Comparison of ENCODE assay signal across 1 cellular context in the genomic region with DNA sequence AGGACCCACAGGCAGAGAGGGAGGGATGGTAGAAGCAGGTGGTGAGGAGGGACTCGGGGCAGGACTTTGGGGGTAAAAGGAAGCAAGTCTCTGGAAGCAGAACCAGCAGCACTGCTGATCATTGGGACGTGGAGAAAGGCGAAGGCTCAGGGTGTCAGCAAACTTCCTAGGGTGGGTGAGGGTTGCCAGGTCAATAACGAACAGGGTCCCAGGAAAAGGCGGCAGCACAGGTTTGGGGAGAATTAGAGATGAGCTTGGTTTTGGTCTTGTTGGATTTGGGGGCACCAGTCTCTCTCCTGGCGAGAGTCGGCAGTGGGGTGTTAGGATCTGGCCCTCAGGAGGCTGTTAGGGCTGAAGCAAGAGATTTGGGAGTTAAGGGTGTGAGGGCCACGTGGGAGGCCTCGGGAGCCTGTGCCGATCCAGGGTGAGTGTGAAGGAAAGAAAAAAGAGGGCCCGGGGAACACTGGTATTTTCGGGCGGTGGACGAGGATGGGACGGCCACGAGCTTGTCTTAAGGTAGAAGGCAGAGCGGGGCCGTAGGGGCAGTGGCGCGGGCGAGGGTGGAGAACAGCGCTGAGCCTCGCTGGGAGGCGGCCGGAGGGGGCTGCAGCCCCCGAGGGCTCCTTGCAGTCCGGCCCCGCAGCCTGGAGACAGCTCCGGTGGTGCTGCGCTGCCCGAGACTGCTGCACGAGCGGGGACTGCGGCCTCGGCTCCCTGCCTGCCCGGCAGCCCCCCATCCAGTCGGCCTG.
TF ChIP-seq lines count a peak whose summit lies in the region.

No MANE protein-coding gene starts in this region.

TF ChIP-seq in GM23338, 12 proteins besides CTCF, POLR2A, EP300 and RAD21 (continued from another document):
- TF ChIP-seq, protein P1, sequence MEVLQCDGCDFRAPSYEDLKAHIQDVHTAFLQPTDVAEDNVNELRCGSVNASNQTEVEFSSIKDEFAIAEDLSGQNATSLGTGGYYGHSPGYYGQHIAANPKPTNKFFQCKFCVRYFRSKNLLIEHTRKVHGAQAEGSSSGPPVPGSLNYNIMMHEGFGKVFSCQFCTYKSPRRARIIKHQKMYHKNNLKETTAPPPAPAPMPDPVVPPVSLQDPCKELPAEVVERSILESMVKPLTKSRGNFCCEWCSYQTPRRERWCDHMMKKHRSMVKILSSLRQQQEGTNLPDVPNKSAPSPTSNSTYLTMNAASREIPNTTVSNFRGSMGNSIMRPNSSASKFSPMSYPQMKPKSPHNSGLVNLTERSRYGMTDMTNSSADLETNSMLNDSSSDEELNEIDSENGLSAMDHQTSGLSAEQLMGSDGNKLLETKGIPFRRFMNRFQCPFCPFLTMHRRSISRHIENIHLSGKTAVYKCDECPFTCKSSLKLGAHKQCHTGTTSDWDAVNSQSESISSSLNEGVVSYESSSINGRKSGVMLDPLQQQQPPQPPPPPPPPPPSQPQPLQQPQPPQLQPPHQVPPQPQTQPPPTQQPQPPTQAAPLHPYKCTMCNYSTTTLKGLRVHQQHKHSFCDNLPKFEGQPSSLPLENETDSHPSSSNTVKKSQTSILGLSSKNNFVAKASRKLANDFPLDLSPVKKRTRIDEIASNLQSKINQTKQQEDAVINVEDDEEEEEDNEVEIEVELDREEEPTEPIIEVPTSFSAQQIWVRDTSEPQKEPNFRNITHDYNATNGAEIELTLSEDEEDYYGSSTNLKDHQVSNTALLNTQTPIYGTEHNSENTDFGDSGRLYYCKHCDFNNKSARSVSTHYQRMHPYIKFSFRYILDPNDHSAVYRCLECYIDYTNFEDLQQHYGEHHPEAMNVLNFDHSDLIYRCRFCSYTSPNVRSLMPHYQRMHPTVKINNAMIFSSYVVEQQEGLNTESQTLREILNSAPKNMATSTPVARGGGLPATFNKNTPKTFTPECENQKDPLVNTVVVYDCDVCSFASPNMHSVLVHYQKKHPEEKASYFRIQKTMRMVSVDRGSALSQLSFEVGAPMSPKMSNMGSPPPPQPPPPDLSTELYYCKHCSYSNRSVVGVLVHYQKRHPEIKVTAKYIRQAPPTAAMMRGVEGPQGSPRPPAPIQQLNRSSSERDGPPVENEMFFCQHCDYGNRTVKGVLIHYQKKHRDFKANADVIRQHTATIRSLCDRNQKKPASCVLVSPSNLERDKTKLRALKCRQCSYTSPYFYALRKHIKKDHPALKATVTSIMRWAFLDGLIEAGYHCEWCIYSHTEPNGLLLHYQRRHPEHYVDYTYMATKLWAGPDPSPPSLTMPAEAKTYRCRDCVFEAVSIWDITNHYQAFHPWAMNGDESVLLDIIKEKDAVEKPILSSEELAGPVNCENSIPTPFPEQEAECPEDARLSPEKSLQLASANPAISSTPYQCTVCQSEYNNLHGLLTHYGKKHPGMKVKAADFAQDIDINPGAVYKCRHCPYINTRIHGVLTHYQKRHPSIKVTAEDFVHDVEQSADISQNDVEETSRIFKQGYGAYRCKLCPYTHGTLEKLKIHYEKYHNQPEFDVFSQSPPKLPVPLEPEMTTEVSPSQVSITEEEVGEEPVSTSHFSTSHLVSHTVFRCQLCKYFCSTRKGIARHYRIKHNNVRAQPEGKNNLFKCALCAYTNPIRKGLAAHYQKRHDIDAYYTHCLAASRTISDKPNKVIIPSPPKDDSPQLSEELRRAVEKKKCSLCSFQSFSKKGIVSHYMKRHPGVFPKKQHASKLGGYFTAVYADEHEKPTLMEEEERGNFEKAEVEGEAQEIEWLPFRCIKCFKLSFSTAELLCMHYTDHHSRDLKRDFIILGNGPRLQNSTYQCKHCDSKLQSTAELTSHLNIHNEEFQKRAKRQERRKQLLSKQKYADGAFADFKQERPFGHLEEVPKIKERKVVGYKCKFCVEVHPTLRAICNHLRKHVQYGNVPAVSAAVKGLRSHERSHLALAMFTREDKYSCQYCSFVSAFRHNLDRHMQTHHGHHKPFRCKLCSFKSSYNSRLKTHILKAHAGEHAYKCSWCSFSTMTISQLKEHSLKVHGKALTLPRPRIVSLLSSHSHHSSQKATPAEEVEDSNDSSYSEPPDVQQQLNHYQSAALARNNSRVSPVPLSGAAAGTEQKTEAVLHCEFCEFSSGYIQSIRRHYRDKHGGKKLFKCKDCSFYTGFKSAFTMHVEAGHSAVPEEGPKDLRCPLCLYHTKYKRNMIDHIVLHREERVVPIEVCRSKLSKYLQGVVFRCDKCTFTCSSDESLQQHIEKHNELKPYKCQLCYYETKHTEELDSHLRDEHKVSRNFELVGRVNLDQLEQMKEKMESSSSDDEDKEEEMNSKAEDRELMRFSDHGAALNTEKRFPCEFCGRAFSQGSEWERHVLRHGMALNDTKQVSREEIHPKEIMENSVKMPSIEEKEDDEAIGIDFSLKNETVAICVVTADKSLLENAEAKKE (CRISPR knock-in tag; IDR thresholded peaks at IDR 0.05), result no peak
- TF ChIP-seq EZH2phosphoT487 (IDR thresholded peaks at IDR 0.05; ENCODE audit: unreplicated experiment), result no peak
- TF ChIP-seq, protein P2, sequence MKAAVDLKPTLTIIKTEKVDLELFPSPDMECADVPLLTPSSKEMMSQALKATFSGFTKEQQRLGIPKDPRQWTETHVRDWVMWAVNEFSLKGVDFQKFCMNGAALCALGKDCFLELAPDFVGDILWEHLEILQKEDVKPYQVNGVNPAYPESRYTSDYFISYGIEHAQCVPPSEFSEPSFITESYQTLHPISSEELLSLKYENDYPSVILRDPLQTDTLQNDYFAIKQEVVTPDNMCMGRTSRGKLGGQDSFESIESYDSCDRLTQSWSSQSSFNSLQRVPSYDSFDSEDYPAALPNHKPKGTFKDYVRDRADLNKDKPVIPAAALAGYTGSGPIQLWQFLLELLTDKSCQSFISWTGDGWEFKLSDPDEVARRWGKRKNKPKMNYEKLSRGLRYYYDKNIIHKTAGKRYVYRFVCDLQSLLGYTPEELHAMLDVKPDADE (IDR thresholded peaks at IDR 0.05), result no peak
- TF ChIP-seq STAT1 (IDR thresholded peaks at IDR 0.05; ENCODE audit: unreplicated experiment), result no peak
- no peak for TF ChIP-seq CREB1 (CRISPR knock-in tag; IDR thresholded peaks at IDR 0.05; ENCODE audit: low read depth)
TF ChIP-seq in GM23338: peak in this region for 0.
